Comparison of ENCODE assay signal across 22 cellular contexts in genomic region chr1:185363205-185363604, GRCh38. TPM values are rescaled to one million over a fixed set of nuclear protein-coding genes. Genes with fewer than 3 reads are reported as not detected.
DNase-seq lines count a peak whose midpoint lies in the region; ATAC-seq and TF ChIP-seq lines count a peak whose summit lies in the region.
"Had no signal": no experiment of that assay in that cellular context is flagged by ENCODE, and none has a peak within 500 bp of the region (broad histone marks: within the 10 kb centered on the region; RNA-seq: fewer than 3 reads in every experiment).

No MANE protein-coding gene starts in this region.

- DNase-seq in activated CD8-positive, alpha-beta T cell treated with anti-CD3 and anti-CD28 coated beads for 36 hours: no peak
- no peak for DNase-seq in activated CD8-positive, alpha-beta T cell treated with anti-CD3 and anti-CD28 coated beads, Interleukin-2, amount 10 ng/mL, durations not matched to agents 7 days and 5 days
- no peak for DNase-seq in activated T-helper 1 cell treated with anti-CD3 and anti-CD28 coated beads, Interleukin-12 subunit alpha, Interleukin-12 subunit beta, Interleukin-2, Interleukin-4 antibody, amounts not matched to agents 30 ng/mL and 10 ng/mL and 1 ng/mL, durations not matched to agents 14 hours and 24 hours and 36 hours (ENCODE audit: low spot score)
- no peak for DNase-seq in HEK293T (ENCODE audit: extremely low spot score)
- DNase-seq: DMS153, DND-41, GM23248, H9, HFFc6, Karpas-422, MV-4-11, NCI-H1105, NCI-H1436 treated with DMSO at 0.1 percent for 48 hours, NCI-H2029, NCI-H524 treated with DMSO at 0.1 percent for 48 hours, NCI-H774, Right ventricle myocardium superior, RPMI8226 had no signal

- no peak for TF ChIP-seq CTCF in activated CD8-positive, alpha-beta T cell treated with anti-CD3 and anti-CD28 coated beads for 36 hours (IDR thresholded peaks at IDR 0.05)

- H3K4me1 Mint-ChIP-seq in activated CD8-positive, alpha-beta T cell treated with anti-CD3 and anti-CD28 coated beads for 36 hours (ENCODE audit: low read depth): no peaks in the 10 kb centered on the region
- H3K4me1 Mint-ChIP-seq in activated CD8-positive, alpha-beta T cell treated with anti-CD3 and anti-CD28 coated beads, Interleukin-2, amount 10 ng/mL, durations not matched to agents 7 days and 5 days (ENCODE audit: low read depth): peaks cover 24% of the 10 kb centered on the region
- H3K4me1 Mint-ChIP-seq in activated T-helper 17 cell treated with anti-CD3 and anti-CD28 coated beads, Interleukin-2, amount 50 U/mL, for 72 hours: peaks cover 7% of the 10 kb centered on the region
- H3K4me1 Mint-ChIP-seq in dendritic cell treated with granulocyte-macrophage colony-stimulating factor and Interleukin-4, amounts not matched to agents 40 ng/mL and 50 ng/mL, for 4 days (ENCODE audit: low read depth): peaks cover 13% of the 10 kb centered on the region
- peaks cover 27% of the 10 kb centered on the region for H3K4me1 Mint-ChIP-seq in activated T-helper 1 cell treated with anti-CD3 and anti-CD28 coated beads, Interleukin-12 subunit alpha, Interleukin-12 subunit beta, Interleukin-2, Interleukin-4 antibody, amounts not matched to agents 30 ng/mL and 10 ng/mL and 1 ng/mL, durations not matched to agents 14 hours and 24 hours and 36 hours (ENCODE audit: low read depth)

- CTCF ChIA-PET in activated CD8-positive, alpha-beta T cell treated with anti-CD3 and anti-CD28 coated beads for 36 hours (lab: Charles Lee): no interaction called here
- CTCF ChIA-PET in activated CD8-positive, alpha-beta T cell treated with anti-CD3 and anti-CD28 coated beads, Interleukin-2, amount 10 ng/mL, durations not matched to agents 7 days and 5 days (lab: Charles Lee): interaction anchor here (1.1 to 1.6 kb wide), 2 partner anchors 10 to 11 kb away, joined by 3 to 5 read pairs; no protein-coding TSS in a partner anchor
- CTCF ChIA-PET in HEK293T (lab: Yijun Ruan, JAX): no interaction called here

- peaks cover 14% of the 10 kb centered on the region for H3K9me3 Mint-ChIP-seq in activated CD8-positive, alpha-beta T cell treated with anti-CD3 and anti-CD28 coated beads for 36 hours
- H3K9me3 Mint-ChIP-seq in activated CD8-positive, alpha-beta T cell treated with anti-CD3 and anti-CD28 coated beads, Interleukin-2, amount 10 ng/mL, durations not matched to agents 7 days and 5 days (ENCODE audit: insufficient read depth): peaks cover 29% of the 10 kb centered on the region
- peaks cover 15% of the 10 kb centered on the region for H3K9me3 Mint-ChIP-seq in activated T-helper 17 cell treated with anti-CD3 and anti-CD28 coated beads, Interleukin-2, amount 50 U/mL, for 72 hours
- peaks cover 36% of the 10 kb centered on the region for H3K9me3 Mint-ChIP-seq in dendritic cell treated with granulocyte-macrophage colony-stimulating factor and Interleukin-4, amounts not matched to agents 40 ng/mL and 50 ng/mL, for 4 days
- peaks cover 43% of the 10 kb centered on the region for H3K9me3 Mint-ChIP-seq in activated T-helper 1 cell treated with anti-CD3 and anti-CD28 coated beads, Interleukin-12 subunit alpha, Interleukin-12 subunit beta, Interleukin-2, Interleukin-4 antibody, amounts not matched to agents 30 ng/mL and 10 ng/mL and 1 ng/mL, durations not matched to agents 14 hours and 24 hours and 36 hours

- H3K4me3 Mint-ChIP-seq in activated CD8-positive, alpha-beta T cell treated with anti-CD3 and anti-CD28 coated beads for 36 hours: no peak overlapping the region
- no peak overlapping the region for H3K4me3 Mint-ChIP-seq in activated CD8-positive, alpha-beta T cell treated with anti-CD3 and anti-CD28 coated beads, Interleukin-2, amount 10 ng/mL, durations not matched to agents 7 days and 5 days
- no peak overlapping the region for H3K4me3 Mint-ChIP-seq in activated T-helper 17 cell treated with anti-CD3 and anti-CD28 coated beads, Interleukin-2, amount 50 U/mL, for 72 hours
- no peak overlapping the region for H3K4me3 Mint-ChIP-seq in dendritic cell treated with granulocyte-macrophage colony-stimulating factor and Interleukin-4, amounts not matched to agents 40 ng/mL and 50 ng/mL, for 4 days
- no peak overlapping the region for H3K4me3 Mint-ChIP-seq in activated T-helper 1 cell treated with anti-CD3 and anti-CD28 coated beads, Interleukin-12 subunit alpha, Interleukin-12 subunit beta, Interleukin-2, Interleukin-4 antibody, amounts not matched to agents 30 ng/mL and 10 ng/mL and 1 ng/mL, durations not matched to agents 14 hours and 24 hours and 36 hours
- H3K4me3 Mint-ChIP-seq: H9, HFFc6 had no signal

- no peaks in the 10 kb centered on the region for H3K27me3 Mint-ChIP-seq in activated CD8-positive, alpha-beta T cell treated with anti-CD3 and anti-CD28 coated beads for 36 hours
- H3K27me3 Mint-ChIP-seq in activated CD8-positive, alpha-beta T cell treated with anti-CD3 and anti-CD28 coated beads, Interleukin-2, amount 10 ng/mL, durations not matched to agents 7 days and 5 days (ENCODE audit: low read depth): no peaks in the 10 kb centered on the region
- H3K27me3 Mint-ChIP-seq in activated T-helper 17 cell treated with anti-CD3 and anti-CD28 coated beads, Interleukin-2, amount 50 U/mL, for 72 hours: no peaks in the 10 kb centered on the region
- no peaks in the 10 kb centered on the region for H3K27me3 Mint-ChIP-seq in dendritic cell treated with granulocyte-macrophage colony-stimulating factor and Interleukin-4, amounts not matched to agents 40 ng/mL and 50 ng/mL, for 4 days
- H3K27me3 Mint-ChIP-seq in activated T-helper 1 cell treated with anti-CD3 and anti-CD28 coated beads, Interleukin-12 subunit alpha, Interleukin-12 subunit beta, Interleukin-2, Interleukin-4 antibody, amounts not matched to agents 30 ng/mL and 10 ng/mL and 1 ng/mL, durations not matched to agents 14 hours and 24 hours and 36 hours (ENCODE audit: insufficient read depth): peaks cover 6% of the 10 kb centered on the region

- POLR2A ChIA-PET in activated CD8-positive, alpha-beta T cell treated with anti-CD3 and anti-CD28 coated beads for 36 hours (lab: Charles Lee): no interaction called here
- POLR2A ChIA-PET in activated CD8-positive, alpha-beta T cell treated with anti-CD3 and anti-CD28 coated beads, Interleukin-2, amount 10 ng/mL, durations not matched to agents 7 days and 5 days (lab: Charles Lee): interaction anchor here (1.0 kb wide), 1 partner anchor 13 kb away, joined by 6 read pairs; no protein-coding TSS in a partner anchor
- POLR2A ChIA-PET in HEK293T (lab: Yijun Ruan, JAX): no interaction called here

- H3K27ac Mint-ChIP-seq in activated CD8-positive, alpha-beta T cell treated with anti-CD3 and anti-CD28 coated beads for 36 hours: peak overlapping the region; percentile 34
- no peak overlapping the region for H3K27ac Mint-ChIP-seq in activated CD8-positive, alpha-beta T cell treated with anti-CD3 and anti-CD28 coated beads, Interleukin-2, amount 10 ng/mL, durations not matched to agents 7 days and 5 days
- peak overlapping the region; percentile 41 for H3K27ac Mint-ChIP-seq in activated T-helper 17 cell treated with anti-CD3 and anti-CD28 coated beads, Interleukin-2, amount 50 U/mL, for 72 hours
- H3K27ac Mint-ChIP-seq in dendritic cell treated with granulocyte-macrophage colony-stimulating factor and Interleukin-4, amounts not matched to agents 40 ng/mL and 50 ng/mL, for 4 days: peak overlapping the region; percentile 50
- no peak overlapping the region for H3K27ac Mint-ChIP-seq in activated T-helper 1 cell treated with anti-CD3 and anti-CD28 coated beads, Interleukin-12 subunit alpha, Interleukin-12 subunit beta, Interleukin-2, Interleukin-4 antibody, amounts not matched to agents 30 ng/mL and 10 ng/mL and 1 ng/mL, durations not matched to agents 14 hours and 24 hours and 36 hours
- H3K27ac Mint-ChIP-seq: HFFc6 had no signal

- no peak for ATAC-seq in activated CD8-positive, alpha-beta T cell treated with anti-CD3 and anti-CD28 coated beads for 36 hours
- no peak for ATAC-seq in activated CD8-positive, alpha-beta T cell treated with anti-CD3 and anti-CD28 coated beads, Interleukin-2, amount 10 ng/mL, durations not matched to agents 7 days and 5 days
- peak; percentile 21 for ATAC-seq in activated T-helper 17 cell treated with anti-CD3 and anti-CD28 coated beads, Interleukin-2, amount 50 U/mL, for 72 hours (replicated peaks)
- ATAC-seq in GM21825 (IDR thresholded peaks at IDR 0.05; ENCODE audit: unreplicated experiment): no peak
- ATAC-seq: HepG2 had no signal

- intact Hi-C loops in activated CD8-positive, alpha-beta T cell treated with anti-CD3 and anti-CD28 coated beads for 36 hours (cut with micrococcal nuclease): no loop called here
- intact Hi-C loops in dendritic cell treated with granulocyte-macrophage colony-stimulating factor and Interleukin-4, amounts not matched to agents 40 ng/mL and 50 ng/mL, for 4 days (cut with micrococcal nuclease): no loop called here
- intact Hi-C loops in activated T-helper 1 cell treated with anti-CD3 and anti-CD28 coated beads, Interleukin-12 subunit alpha, Interleukin-12 subunit beta, Interleukin-2, Interleukin-4 antibody, amounts not matched to agents 30 ng/mL and 10 ng/mL and 1 ng/mL, durations not matched to agents 14 hours and 24 hours and 36 hours (cut with micrococcal nuclease): loop anchor here (1.0 kb wide), 1 partner anchor 9 kb away; no protein-coding TSS in a partner anchor

- H3K36me3 Mint-ChIP-seq in activated CD8-positive, alpha-beta T cell treated with anti-CD3 and anti-CD28 coated beads for 36 hours (ENCODE audit: low read depth): peaks cover 3% of the 10 kb centered on the region
- peaks cover 45% of the 10 kb centered on the region for H3K36me3 Mint-ChIP-seq in activated CD8-positive, alpha-beta T cell treated with anti-CD3 and anti-CD28 coated beads, Interleukin-2, amount 10 ng/mL, durations not matched to agents 7 days and 5 days (ENCODE audit: low read depth)
- H3K36me3 Mint-ChIP-seq in activated T-helper 17 cell treated with anti-CD3 and anti-CD28 coated beads, Interleukin-2, amount 50 U/mL, for 72 hours (ENCODE audit: low read depth): no peaks in the 10 kb centered on the region
- H3K36me3 Mint-ChIP-seq in dendritic cell treated with granulocyte-macrophage colony-stimulating factor and Interleukin-4, amounts not matched to agents 40 ng/mL and 50 ng/mL, for 4 days (ENCODE audit: low read depth): peaks cover 26% of the 10 kb centered on the region
- peaks cover 26% of the 10 kb centered on the region for H3K36me3 Mint-ChIP-seq in activated T-helper 1 cell treated with anti-CD3 and anti-CD28 coated beads, Interleukin-12 subunit alpha, Interleukin-12 subunit beta, Interleukin-2, Interleukin-4 antibody, amounts not matched to agents 30 ng/mL and 10 ng/mL and 1 ng/mL, durations not matched to agents 14 hours and 24 hours and 36 hours (ENCODE audit: low read depth)

TF ChIP-seq in HEK293T, 16 proteins besides CTCF, POLR2A, EP300 and RAD21 (continues in another document):
- TF ChIP-seq SP1 (IDR thresholded peaks at IDR 0.05): no peak

RNA-seq across cellular contexts. Expression of gene IVNS1ABP, which starts 46.2 kb away (rescaled TPM):
- 100 to 1,000 TPM; 244 to 256 TPM for total RNA-seq in activated CD8-positive, alpha-beta T cell treated with anti-CD3 and anti-CD28 coated beads for 36 hours
- 100 to 1,000 TPM; 216 to 234 TPM for total RNA-seq in activated CD8-positive, alpha-beta T cell treated with anti-CD3 and anti-CD28 coated beads, Interleukin-2, amount 10 ng/mL, durations not matched to agents 7 days and 5 days
- 100 to 1,000 TPM; 215 to 269 TPM for total RNA-seq in activated T-helper 17 cell treated with anti-CD3 and anti-CD28 coated beads, Interleukin-2, amount 50 U/mL, for 72 hours
- 207 and 225 TPM in 2 replicates for total RNA-seq in activated T-helper 1 cell treated with anti-CD3 and anti-CD28 coated beads, Interleukin-12 subunit alpha, Interleukin-12 subunit beta, Interleukin-2, Interleukin-4 antibody, amounts not matched to agents 30 ng/mL and 10 ng/mL and 1 ng/mL, durations not matched to agents 14 hours and 24 hours and 36 hours

Comparison
In these comparisons a context has a peak if more than half of its experiments do, and no peak if none do; other contexts are left out.
1. H3K27ac Mint-ChIP-seq: peak in activated CD8-positive, alpha-beta T cell treated with anti-CD3 and anti-CD28 coated beads for 36 hours (single experiment), activated T-helper 17 cell treated with anti-CD3 and anti-CD28 coated beads, Interleukin-2, amount 50 U/mL, for 72 hours (single experiment) and dendritic cell treated with granulocyte-macrophage colony-stimulating factor and Interleukin-4, amounts not matched to agents 40 ng/mL and 50 ng/mL, for 4 days (single experiment); none in activated CD8-positive, alpha-beta T cell treated with anti-CD3 and anti-CD28 coated beads, Interleukin-2, amount 10 ng/mL, durations not matched to agents 7 days and 5 days (single experiment) and activated T-helper 1 cell treated with anti-CD3 and anti-CD28 coated beads, Interleukin-12 subunit alpha, Interleukin-12 subunit beta, Interleukin-2, Interleukin-4 antibody, amounts not matched to agents 30 ng/mL and 10 ng/mL and 1 ng/mL, durations not matched to agents 14 hours and 24 hours and 36 hours (single experiment).